Comparison of ENCODE assay signal across 1 cellular context in the genomic region with DNA sequence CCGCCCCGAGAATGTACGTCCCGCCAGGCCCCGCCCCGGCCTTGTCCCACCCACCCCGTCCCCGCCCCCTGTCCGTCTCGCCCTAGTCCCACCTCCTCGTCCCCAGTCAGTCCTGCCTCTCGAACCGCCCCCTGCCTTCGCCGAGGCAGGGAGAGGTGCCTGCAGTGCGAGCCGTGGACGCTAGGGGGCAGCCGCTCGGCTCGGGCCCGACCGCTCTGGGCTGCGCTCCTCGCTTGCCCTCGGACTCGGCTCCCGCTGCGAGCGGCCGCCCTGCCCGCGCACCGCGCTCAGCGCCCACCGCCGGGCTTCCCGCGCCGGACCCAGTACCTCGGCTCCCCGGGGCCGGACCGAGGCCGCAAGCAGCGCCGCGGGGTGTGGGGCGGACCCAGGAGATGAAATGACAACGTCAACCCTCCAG.
A peak's percentile ranks its signal among the peaks of the same experiment; 100 is the strongest.
TF ChIP-seq lines count a peak whose summit lies in the region.

TSS of gene VPS4A (plus strand) at position 236 of the 418 bp plus-strand sequence. CDS start at position 398, 162 bp downstream.

TF ChIP-seq in GM12878, 131 proteins besides CTCF, POLR2A, EP300 and RAD21 (continued from another document):
- no peak for TF ChIP-seq SPI1 (IDR thresholded peaks at IDR 0.05; ENCODE audit: borderline replicate concordance, insufficient read depth, low read depth, low read length)
- TF ChIP-seq, protein P1, sequence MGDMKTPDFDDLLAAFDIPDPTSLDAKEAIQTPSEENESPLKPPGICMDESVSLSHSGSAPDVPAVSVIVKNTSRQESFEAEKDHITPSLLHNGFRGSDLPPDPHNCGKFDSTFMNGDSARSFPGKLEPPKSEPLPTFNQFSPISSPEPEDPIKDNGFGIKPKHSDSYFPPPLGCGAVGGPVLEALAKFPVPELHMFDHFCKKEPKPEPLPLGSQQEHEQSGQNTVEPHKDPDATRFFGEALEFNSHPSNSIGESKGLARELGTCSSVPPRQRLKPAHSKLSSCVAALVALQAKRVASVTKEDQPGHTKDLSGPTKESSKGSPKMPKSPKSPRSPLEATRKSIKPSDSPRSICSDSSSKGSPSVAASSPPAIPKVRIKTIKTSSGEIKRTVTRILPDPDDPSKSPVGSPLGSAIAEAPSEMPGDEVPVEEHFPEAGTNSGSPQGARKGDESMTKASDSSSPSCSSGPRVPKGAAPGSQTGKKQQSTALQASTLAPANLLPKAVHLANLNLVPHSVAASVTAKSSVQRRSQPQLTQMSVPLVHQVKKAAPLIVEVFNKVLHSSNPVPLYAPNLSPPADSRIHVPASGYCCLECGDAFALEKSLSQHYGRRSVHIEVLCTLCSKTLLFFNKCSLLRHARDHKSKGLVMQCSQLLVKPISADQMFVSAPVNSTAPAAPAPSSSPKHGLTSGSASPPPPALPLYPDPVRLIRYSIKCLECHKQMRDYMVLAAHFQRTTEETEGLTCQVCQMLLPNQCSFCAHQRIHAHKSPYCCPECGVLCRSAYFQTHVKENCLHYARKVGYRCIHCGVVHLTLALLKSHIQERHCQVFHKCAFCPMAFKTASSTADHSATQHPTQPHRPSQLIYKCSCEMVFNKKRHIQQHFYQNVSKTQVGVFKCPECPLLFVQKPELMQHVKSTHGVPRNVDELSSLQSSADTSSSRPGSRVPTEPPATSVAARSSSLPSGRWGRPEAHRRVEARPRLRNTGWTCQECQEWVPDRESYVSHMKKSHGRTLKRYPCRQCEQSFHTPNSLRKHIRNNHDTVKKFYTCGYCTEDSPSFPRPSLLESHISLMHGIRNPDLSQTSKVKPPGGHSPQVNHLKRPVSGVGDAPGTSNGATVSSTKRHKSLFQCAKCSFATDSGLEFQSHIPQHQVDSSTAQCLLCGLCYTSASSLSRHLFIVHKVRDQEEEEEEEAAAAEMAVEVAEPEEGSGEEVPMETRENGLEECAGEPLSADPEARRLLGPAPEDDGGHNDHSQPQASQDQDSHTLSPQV (IDR thresholded peaks at IDR 0.05), result peak; percentile 51; the same call in 1 of the 2 replicates
- 0 out of 2 replicates have a peak, but pooled peaks have one; percentile 42 for TF ChIP-seq TCF3 (IDR thresholded peaks at IDR 0.05; ENCODE audit: borderline replicate concordance, insufficient read depth, low read depth, low read length)
- 0 out of 3 replicates have a peak, but pooled peaks have one; percentile 16 for TF ChIP-seq POU2F2 (IDR thresholded peaks at IDR 0.05; ENCODE audit: borderline replicate concordance, low read depth, low read length)
- no peak for TF ChIP-seq IKZF2 (IDR thresholded peaks at IDR 0.05)
- no peak for TF ChIP-seq ASH2L (IDR thresholded peaks at IDR 0.05; ENCODE audit: borderline replicate concordance, low read depth)
- no peak for TF ChIP-seq ESRRA (IDR thresholded peaks at IDR 0.05; ENCODE audit: low read length)
- no peak for TF ChIP-seq GABPA (IDR thresholded peaks at IDR 0.05; ENCODE audit: low read depth)
- peak; percentile 20; the same call in 1 of the 2 replicates for TF ChIP-seq MAX (IDR thresholded peaks at IDR 0.05; ENCODE audit: low read depth, low read length)
- 0 out of 2 replicates have a peak, but pooled peaks have one; percentile 25 for TF ChIP-seq TBL1XR1 (IDR thresholded peaks at IDR 0.05; ENCODE audit: low read depth, low read length)
- TF ChIP-seq RELA (IDR thresholded peaks at IDR 0.05; ENCODE audit: borderline replicate concordance, partially characterized antibody), result peak; percentile 49
- 0 out of 2 replicates have a peak, but pooled peaks have one; percentile 8 for TF ChIP-seq TCF12 (IDR thresholded peaks at IDR 0.05; ENCODE audit: low read depth, low read length)
- TF ChIP-seq GATAD2B (conservative IDR thresholded peaks at IDR 0.05; ENCODE audit: low read depth), result peak; percentile 94
- TF ChIP-seq FOXM1 (IDR thresholded peaks at IDR 0.05; ENCODE audit: low read depth, low read length), result no peak
- TF ChIP-seq CHD4 (IDR thresholded peaks at IDR 0.05), result no peak
- 0 out of 2 replicates have a peak, but pooled peaks have one; percentile 37 for TF ChIP-seq MXI1 (IDR thresholded peaks at IDR 0.05; ENCODE audit: low read depth, low read length)
- TF ChIP-seq EGR1 (IDR thresholded peaks at IDR 0.05; ENCODE audit: borderline replicate concordance in 1 of 2, low read depth in 2 of 2, low read length in 2 of 2), result peak in 1 of 2 experiments; percentile 54; a peak in 2 of 3 replicates
- 0 out of 2 replicates have a peak, but pooled peaks have one; percentile 39 for TF ChIP-seq RFX5 (IDR thresholded peaks at IDR 0.05; ENCODE audit: low read depth, low read length)
- TF ChIP-seq STAT1 (conservative IDR thresholded peaks at IDR 0.05), result peak; percentile 92
- TF ChIP-seq BCLAF1 (IDR thresholded peaks at IDR 0.05), result 0 out of 2 replicates have a peak, but pooled peaks have one; percentile 51
- TF ChIP-seq ZNF207 (IDR thresholded peaks at IDR 0.05; ENCODE audit: borderline replicate concordance), result peak; percentile 93
- 0 out of 4 replicates have a peak, but pooled peaks of 1 of the 2 experiments have one; percentile 5 for TF ChIP-seq SRF (IDR thresholded peaks at IDR 0.05; ENCODE audit: low read depth in 2 of 2, low read length in 2 of 2)
- TF ChIP-seq, protein P2, sequence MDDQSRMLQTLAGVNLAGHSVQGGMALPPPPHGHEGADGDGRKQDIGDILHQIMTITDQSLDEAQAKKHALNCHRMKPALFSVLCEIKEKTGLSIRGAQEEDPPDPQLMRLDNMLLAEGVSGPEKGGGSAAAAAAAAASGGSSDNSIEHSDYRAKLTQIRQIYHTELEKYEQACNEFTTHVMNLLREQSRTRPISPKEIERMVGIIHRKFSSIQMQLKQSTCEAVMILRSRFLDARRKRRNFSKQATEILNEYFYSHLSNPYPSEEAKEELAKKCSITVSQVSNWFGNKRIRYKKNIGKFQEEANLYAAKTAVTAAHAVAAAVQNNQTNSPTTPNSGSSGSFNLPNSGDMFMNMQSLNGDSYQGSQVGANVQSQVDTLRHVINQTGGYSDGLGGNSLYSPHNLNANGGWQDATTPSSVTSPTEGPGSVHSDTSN (IDR thresholded peaks at IDR 0.05; ENCODE audit: insufficient replicate concordance, low read depth, low read length), result peak; percentile 83
- 0 out of 2 replicates have a peak, but pooled peaks have one; percentile 53 for TF ChIP-seq MEF2A (IDR thresholded peaks at IDR 0.05; ENCODE audit: insufficient read depth, low read depth, low read length)
- peak; percentile 47; the same call in 1 of the 2 replicates for TF ChIP-seq POLR2AphosphoS5 (IDR thresholded peaks at IDR 0.05; ENCODE audit: low read length)
- TF ChIP-seq PKNOX1 (IDR thresholded peaks at IDR 0.05), result peak; percentile 79
- TF ChIP-seq ZNF24 (IDR thresholded peaks at IDR 0.05), result peak; percentile 62
- TF ChIP-seq E4F1 (IDR thresholded peaks at IDR 0.05; ENCODE audit: borderline replicate concordance, partially characterized antibody), result no peak
- peak; percentile 80; the same call in 1 of the 2 replicates for TF ChIP-seq YY1 (IDR thresholded peaks at IDR 0.05; ENCODE audit: low read depth, low read length)
- peak; percentile 32 to 63; a peak in 3 of 4 replicates for TF ChIP-seq BHLHE40 (IDR thresholded peaks at IDR 0.05; ENCODE audit: borderline replicate concordance in 1 of 2, low read depth in 2 of 2, low read length in 1 of 2)
- peak; percentile 94; the same call in 1 of the 2 replicates for TF ChIP-seq RB1 (IDR thresholded peaks at IDR 0.05; ENCODE audit: borderline replicate concordance)
- TF ChIP-seq SREBF1 (IDR thresholded peaks at IDR 0.05; ENCODE audit: low read length), result no peak
- TF ChIP-seq LARP7 (IDR thresholded peaks at IDR 0.05), result peak; percentile 99; the same call in 1 of the 2 replicates
- TF ChIP-seq CREB1 (IDR thresholded peaks at IDR 0.05; ENCODE audit: low read depth), result no peak
- peak; percentile 56; the same call in 1 of the 2 replicates for TF ChIP-seq ELK1 (IDR thresholded peaks at IDR 0.05; ENCODE audit: low read depth, low read length)
- no peak for TF ChIP-seq RCOR1 (conservative IDR thresholded peaks at IDR 0.05; ENCODE audit: low read depth, low read length)
- peak; percentile 30 for TF ChIP-seq HDAC6 (IDR thresholded peaks at IDR 0.05; ENCODE audit: unreplicated experiment)
- TF ChIP-seq BRCA1 (IDR thresholded peaks at IDR 0.05; ENCODE audit: low read depth, low read length), result 0 out of 2 replicates have a peak, but pooled peaks have one; percentile 18
- TF ChIP-seq NFYA (IDR thresholded peaks at IDR 0.05; ENCODE audit: borderline replicate concordance, low read depth, low read length), result no peak
- peak; percentile 58 for TF ChIP-seq HCFC1 (IDR thresholded peaks at IDR 0.05; ENCODE audit: low read length)
- peak; percentile 13; the same call in 1 of the 2 replicates for TF ChIP-seq SMC3 (IDR thresholded peaks at IDR 0.05; ENCODE audit: borderline replicate concordance, low read length)
- peak; percentile 99 for TF ChIP-seq SMARCA5 (IDR thresholded peaks at IDR 0.05)
- TF ChIP-seq ZNF217 (IDR thresholded peaks at IDR 0.05), result peak; percentile 70; the same call in 1 of the 2 replicates
- TF ChIP-seq NR2F1 (conservative IDR thresholded peaks at IDR 0.05), result peak; percentile 82
- peak; percentile 85; the same call in 1 of the 2 replicates for TF ChIP-seq DPF2 (IDR thresholded peaks at IDR 0.05)
- TF ChIP-seq NR2C1 (IDR thresholded peaks at IDR 0.05), result peak; percentile 54
